Comparison of ENCODE assay signal across 20 cellular contexts in the genomic region with DNA sequence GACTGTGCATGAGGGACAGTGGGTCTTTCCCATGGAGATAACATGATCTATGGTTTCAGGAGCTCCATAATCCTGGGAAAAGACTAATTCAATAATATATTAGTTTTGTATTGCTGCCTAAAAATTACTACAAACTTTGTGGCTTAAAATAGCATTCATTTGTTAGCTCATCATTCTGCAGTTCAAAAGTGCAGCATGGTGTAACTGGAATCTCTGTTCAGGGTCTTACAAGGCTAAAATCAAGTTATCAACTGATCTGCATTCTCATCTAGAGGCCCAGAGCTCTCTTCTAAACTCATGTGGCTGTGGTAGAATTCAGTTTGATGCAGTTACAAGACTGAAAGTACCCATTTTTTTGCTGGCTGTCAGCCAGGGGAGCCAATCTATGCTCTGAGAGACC.
A peak's percentile ranks its signal among the peaks of the same experiment; 100 is the strongest.
DNase-seq lines count a peak whose midpoint lies in the region; TF ChIP-seq lines count a peak whose summit lies in the region.
"Had no signal": no experiment of that assay in that cellular context is flagged by ENCODE, and none has a peak within 500 bp of the region (broad histone marks: within the 10 kb centered on the region; RNA-seq: fewer than 3 reads in every experiment).

No MANE protein-coding gene starts in this region.

- H2BK20ac ChIP-seq in H9 (ENCODE audit: low read depth, low read length, poor library complexity, severe bottlenecking), result no peak overlapping the region

- H3K27ac Mint-ChIP-seq in H9 (no peak overlapping the region), mesothelial cell of epicardium (peak overlapping the region; percentile 38)
- H3K27ac Mint-ChIP-seq: B cell; CD4-positive, CD25-positive, alpha-beta regulatory T cell; CD8-positive, alpha-beta T cell; GM23338 had no signal

- H3K4me3 ChIP-seq in skeletal muscle tissue (ENCODE audit: low read length in 3 of 3) (no peak overlapping the region), brain microvascular endothelial cell (ENCODE audit: low read depth, low read length) (no peak overlapping the region)
- H3K4me3 ChIP-seq: A549, BLaER1, GM23338 had no signal

- H3K27ac ChIP-seq in H9 (ENCODE audit: insufficient read length, low read depth, low read length) (no peak overlapping the region), VCaP (peak overlapping the region; percentile 68), skeletal muscle tissue (ENCODE audit: low read depth, low read length) (peak overlapping the region; percentile 87), brain microvascular endothelial cell (no peak overlapping the region)
- H3K27ac ChIP-seq: A549, BLaER1, C4-2B had no signal

- H4K91ac ChIP-seq in H9 (ENCODE audit: insufficient read length, low read depth, low read length), result no peak overlapping the region

- H3K27me3 ChIP-seq in H9 (ENCODE audit: insufficient read depth, low read length) (no peaks in the 10 kb centered on the region; the same call in 1 of the 2 replicates), skeletal muscle tissue (ENCODE audit: control insufficient read depth in 3 of 3, insufficient read depth in 3 of 3, low read length in 3 of 3) (no peaks in the 10 kb centered on the region), brain microvascular endothelial cell (replicated peaks) (no peaks in the 10 kb centered on the region)

- H3K4me1 Mint-ChIP-seq in H9 (peaks cover 20 to 31% of the 10 kb centered on the region in 2 experiments), mesothelial cell of epicardium (peaks cover 30% of the 10 kb centered on the region)
- H3K4me1 Mint-ChIP-seq: B cell; CD4-positive, CD25-positive, alpha-beta regulatory T cell had no signal

- no peak overlapping the region for H2BK15ac ChIP-seq in H9 (ENCODE audit: low read depth, low read length)

- H2BK5ac ChIP-seq in H9 (ENCODE audit: insufficient read length, low read length), result no peak overlapping the region

- H4K5ac ChIP-seq in H9 (ENCODE audit: insufficient read length, low read depth, low read length), result no peak overlapping the region

- H3K56ac ChIP-seq in H9 (ENCODE audit: insufficient read length, low read depth, low read length), result no peak overlapping the region

- no peak overlapping the region for H3K18ac ChIP-seq in H9 (ENCODE audit: insufficient read length, low read depth, low read length)

- no peaks in the 10 kb centered on the region for H3K23me2 ChIP-seq in H9 (ENCODE audit: insufficient read length, low read depth, low read length, poor library complexity, severe bottlenecking)

- no peak overlapping the region for H3K4ac ChIP-seq in H9 (ENCODE audit: low read depth, low read length)

- H3K79me1 ChIP-seq in H9 (ENCODE audit: insufficient read depth, low read depth, low read length, poor library complexity, severe bottlenecking), result no peaks in the 10 kb centered on the region

- H3K4me1 ChIP-seq in H9 (ENCODE audit: insufficient read depth, low read length) (peaks cover 4% of the 10 kb centered on the region; the same call in 1 of the 2 replicates), skeletal muscle tissue (ENCODE audit: control insufficient read depth in 3 of 3, insufficient read depth in 3 of 3, low read length in 3 of 3) (peaks cover 5 to 17% (median 10%) of the 10 kb centered on the region in 3 donors)
- H3K4me1 ChIP-seq: A549, BLaER1, Caco-2 had no signal

- H3K4me3 Mint-ChIP-seq in H9, result no peak overlapping the region
- H3K4me3 Mint-ChIP-seq in mesothelial cell of epicardium, result no peak overlapping the region
- H3K4me3 Mint-ChIP-seq: B cell; CD4-positive, CD25-positive, alpha-beta regulatory T cell; CD8-positive, alpha-beta T cell; GM23338 had no signal

- no peak overlapping the region for H3K14ac ChIP-seq in H9 (ENCODE audit: insufficient read depth, low read length)

- no peaks in the 10 kb centered on the region for H3K79me2 ChIP-seq in H9 (ENCODE audit: insufficient read depth, low read length)

- no peak overlapping the region for H3K23ac ChIP-seq in H9 (ENCODE audit: insufficient read length, low read depth, low read length)

- H3K9me3 Mint-ChIP-seq in H9 (peaks cover 10 to 11% of the 10 kb centered on the region in 2 experiments), mesothelial cell of epicardium (peaks cover 10% of the 10 kb centered on the region)
- H3K9me3 Mint-ChIP-seq: CD8-positive, alpha-beta T cell had no signal

- H3K36me3 Mint-ChIP-seq in H9 (ENCODE audit: insufficient read depth in 1 of 3, low read depth in 3 of 3) (peaks cover 4 to 7% (median 5%) of the 10 kb centered on the region in 3 experiments), mesothelial cell of epicardium (no peaks in the 10 kb centered on the region)
- H3K36me3 Mint-ChIP-seq: CD4-positive, CD25-positive, alpha-beta regulatory T cell; CD8-positive, alpha-beta T cell had no signal

- peak overlapping the region; percentile 31 for H2BK120ac ChIP-seq in H9 (ENCODE audit: low read depth, low read length, poor library complexity, severe bottlenecking)

- no peak overlapping the region for H3K4me2 ChIP-seq in H9 (ENCODE audit: insufficient read depth, insufficient read length, low read length)
- H3K4me2 ChIP-seq: A549, BLaER1, GM23338 had no signal

- H3K27me3 Mint-ChIP-seq in H9 (ENCODE audit: low read depth), result peaks cover 42% of the 10 kb centered on the region
- H3K27me3 Mint-ChIP-seq in mesothelial cell of epicardium (ENCODE audit: low read depth), result no peaks in the 10 kb centered on the region
- H3K27me3 Mint-ChIP-seq: B cell; CD4-positive, CD25-positive, alpha-beta regulatory T cell had no signal

- no peak overlapping the region for H3K9ac ChIP-seq in H9 (ENCODE audit: extremely low read depth, insufficient read length, low read length)
- H3K9ac ChIP-seq in skeletal muscle tissue (ENCODE audit: low read depth in 1 of 3, low read length in 3 of 3), result peak overlapping the region in 2 of 3 donors; percentile 11 to 57
- H3K9ac ChIP-seq: BLaER1 had no signal

- no peak overlapping the region for H4K8ac ChIP-seq in H9 (replicated peaks; ENCODE audit: insufficient read length, low read depth, low read length)

- H2AK5ac ChIP-seq in H9 (ENCODE audit: insufficient read length, low read length), result no peak overlapping the region

- no peak for DNase-seq in H9
- DNase-seq in mesothelial cell of epicardium (ENCODE audit: low spot score in 2 of 2, unreplicated experiment in 2 of 2), result no peak
- DNase-seq in AG20443 (ENCODE audit: low spot score), result no peak
- DNase-seq in GF-D8 (lab: John Stamatoyannopoulos, UW), result no peak
- no peak for DNase-seq in brain microvascular endothelial cell
- DNase-seq: 8988T; Caco-2; CD4-positive, CD25-positive, alpha-beta regulatory T cell; CD8-positive, alpha-beta T cell; DMS153; EL; GDM1; HCEC 1CT had no signal

- H4K20me1 ChIP-seq in H9 (ENCODE audit: control insufficient read depth, insufficient read depth, insufficient read length), result no peaks in the 10 kb centered on the region
- H4K20me1 ChIP-seq: BLaER1 had no signal

- in situ Hi-C loops in brain microvascular endothelial cell (cut with HindIII; ENCODE audit: low pct_ligation_motif_present, low sequenced_read_pairs), result no loop called here

- no peak overlapping the region for H2BK12ac ChIP-seq in H9 (ENCODE audit: insufficient read length, low read depth, low read length)

- TF ChIP-seq CTCF in H9 (conservative IDR thresholded peaks at IDR 0.05) (no peak), VCaP (conservative IDR thresholded peaks at IDR 0.05) (no peak), mesothelial cell of epicardium (IDR thresholded peaks at IDR 0.05; ENCODE audit: unreplicated experiment) (no peak), brain microvascular endothelial cell (IDR thresholded peaks at IDR 0.05; ENCODE audit: low read depth, low read length, missing control alignments) (no peak)

- H3K36me3 ChIP-seq in skeletal muscle tissue (ENCODE audit: control insufficient read depth in 3 of 3, insufficient read depth in 3 of 3, low read length in 3 of 3) (no peaks in the 10 kb centered on the region), brain microvascular endothelial cell (replicated peaks) (no peaks in the 10 kb centered on the region)
- H3K36me3 ChIP-seq: BLaER1 had no signal

- no peak overlapping the region for H3T11ph ChIP-seq in H9 (ENCODE audit: low read length)

- H2AFZ ChIP-seq in H9 (ENCODE audit: low read length), result no peak overlapping the region
- H2AFZ ChIP-seq: GM23338 had no signal

- H3K9me3 ChIP-seq in H9 (ENCODE audit: control insufficient read depth, low read depth, low read length) (no peaks in the 10 kb centered on the region), skeletal muscle tissue (ENCODE audit: control insufficient read depth in 3 of 3, low read length in 3 of 3) (peaks cover 0 to 1% (median 0%) of the 10 kb centered on the region in 3 donors)
- H3K9me3 ChIP-seq: A549, BLaER1, Caco-2 had no signal

Comparison
In these comparisons a context has a peak if more than half of its experiments do, and no peak if none do; other contexts are left out.
1. H3K27ac ChIP-seq: peak in VCaP (single experiment) and skeletal muscle tissue (single experiment); none in H9 (single experiment) and brain microvascular endothelial cell (single experiment).